In the genomic region with DNA sequence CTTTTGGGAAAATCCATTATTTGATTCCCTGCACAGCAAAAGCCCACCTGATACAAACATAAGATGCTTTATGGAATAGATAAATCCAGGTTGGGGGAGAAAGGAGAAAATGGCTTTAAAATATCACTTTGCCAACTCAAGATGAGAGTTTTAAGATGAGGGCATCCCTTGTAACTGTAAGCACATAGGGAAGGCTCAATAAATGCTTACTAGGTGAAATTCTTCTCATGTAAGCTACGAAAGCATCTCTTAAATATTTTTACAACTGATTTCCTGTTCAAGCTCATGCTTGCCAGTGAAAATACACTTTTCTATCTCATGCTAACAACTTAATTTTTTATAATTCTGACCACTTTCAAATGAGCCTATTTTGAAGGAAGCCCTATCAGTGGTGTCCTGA, we compare ENCODE assay signal across 2 cellular contexts.
TF ChIP-seq lines count a peak whose summit lies in the region.

No MANE protein-coding gene starts in this region.

TF ChIP-seq in IMR-90, 13 proteins besides CTCF, POLR2A, EP300 and RAD21:
- no peak for TF ChIP-seq CHD1 (IDR thresholded peaks at IDR 0.05; ENCODE audit: low read depth, low read length)
- peak; percentile 63 for TF ChIP-seq MAFK (IDR thresholded peaks at IDR 0.05; ENCODE audit: low read depth, low read length)
TF ChIP-seq in IMR-90: peak in this region for 1.

TF ChIP-seq in K562, 482 proteins besides CTCF, POLR2A, EP300 and RAD21:
- peak; percentile 19; the same call in 1 of the 2 replicates for TF ChIP-seq MAFF (IDR thresholded peaks at IDR 0.05; ENCODE audit: low read length)
- 0 out of 2 replicates have a peak, but pooled peaks have one; percentile 10 for TF ChIP-seq MAFG (tag; conservative IDR thresholded peaks at IDR 0.05)
- TF ChIP-seq, protein P1, sequence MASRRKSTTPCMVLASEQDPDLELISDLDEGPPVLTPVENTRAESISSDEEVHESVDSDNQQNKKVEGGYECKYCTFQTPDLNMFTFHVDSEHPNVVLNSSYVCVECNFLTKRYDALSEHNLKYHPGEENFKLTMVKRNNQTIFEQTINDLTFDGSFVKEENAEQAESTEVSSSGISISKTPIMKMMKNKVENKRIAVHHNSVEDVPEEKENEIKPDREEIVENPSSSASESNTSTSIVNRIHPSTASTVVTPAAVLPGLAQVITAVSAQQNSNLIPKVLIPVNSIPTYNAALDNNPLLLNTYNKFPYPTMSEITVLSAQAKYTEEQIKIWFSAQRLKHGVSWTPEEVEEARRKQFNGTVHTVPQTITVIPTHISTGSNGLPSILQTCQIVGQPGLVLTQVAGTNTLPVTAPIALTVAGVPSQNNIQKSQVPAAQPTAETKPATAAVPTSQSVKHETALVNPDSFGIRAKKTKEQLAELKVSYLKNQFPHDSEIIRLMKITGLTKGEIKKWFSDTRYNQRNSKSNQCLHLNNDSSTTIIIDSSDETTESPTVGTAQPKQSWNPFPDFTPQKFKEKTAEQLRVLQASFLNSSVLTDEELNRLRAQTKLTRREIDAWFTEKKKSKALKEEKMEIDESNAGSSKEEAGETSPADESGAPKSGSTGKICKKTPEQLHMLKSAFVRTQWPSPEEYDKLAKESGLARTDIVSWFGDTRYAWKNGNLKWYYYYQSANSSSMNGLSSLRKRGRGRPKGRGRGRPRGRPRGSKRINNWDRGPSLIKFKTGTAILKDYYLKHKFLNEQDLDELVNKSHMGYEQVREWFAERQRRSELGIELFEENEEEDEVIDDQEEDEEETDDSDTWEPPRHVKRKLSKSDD (conservative IDR thresholded peaks at IDR 0.05; ENCODE audit: low read length), result no peak
- TF ChIP-seq, protein P2, sequence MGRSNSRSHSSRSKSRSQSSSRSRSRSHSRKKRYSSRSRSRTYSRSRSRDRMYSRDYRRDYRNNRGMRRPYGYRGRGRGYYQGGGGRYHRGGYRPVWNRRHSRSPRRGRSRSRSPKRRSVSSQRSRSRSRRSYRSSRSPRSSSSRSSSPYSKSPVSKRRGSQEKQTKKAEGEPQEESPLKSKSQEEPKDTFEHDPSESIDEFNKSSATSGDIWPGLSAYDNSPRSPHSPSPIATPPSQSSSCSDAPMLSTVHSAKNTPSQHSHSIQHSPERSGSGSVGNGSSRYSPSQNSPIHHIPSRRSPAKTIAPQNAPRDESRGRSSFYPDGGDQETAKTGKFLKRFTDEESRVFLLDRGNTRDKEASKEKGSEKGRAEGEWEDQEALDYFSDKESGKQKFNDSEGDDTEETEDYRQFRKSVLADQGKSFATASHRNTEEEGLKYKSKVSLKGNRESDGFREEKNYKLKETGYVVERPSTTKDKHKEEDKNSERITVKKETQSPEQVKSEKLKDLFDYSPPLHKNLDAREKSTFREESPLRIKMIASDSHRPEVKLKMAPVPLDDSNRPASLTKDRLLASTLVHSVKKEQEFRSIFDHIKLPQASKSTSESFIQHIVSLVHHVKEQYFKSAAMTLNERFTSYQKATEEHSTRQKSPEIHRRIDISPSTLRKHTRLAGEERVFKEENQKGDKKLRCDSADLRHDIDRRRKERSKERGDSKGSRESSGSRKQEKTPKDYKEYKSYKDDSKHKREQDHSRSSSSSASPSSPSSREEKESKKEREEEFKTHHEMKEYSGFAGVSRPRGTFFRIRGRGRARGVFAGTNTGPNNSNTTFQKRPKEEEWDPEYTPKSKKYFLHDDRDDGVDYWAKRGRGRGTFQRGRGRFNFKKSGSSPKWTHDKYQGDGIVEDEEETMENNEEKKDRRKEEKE (IDR thresholded peaks at IDR 0.05; ENCODE audit: borderline replicate concordance in 1 of 2, control insufficient read depth in 1 of 2, low read depth in 2 of 2, low read length in 1 of 2), result no peak
TF ChIP-seq in K562: peak in this region for 2.
